ENCODE assay signal across 21 cellular contexts in genomic region chr15:70002897-70003296, GRCh38.
"Had no signal": no experiment of that assay in that cellular context is flagged by ENCODE, and none has a peak within 500 bp of the region (broad histone marks: within the 10 kb centered on the region; RNA-seq: fewer than 3 reads in every experiment).

No MANE protein-coding gene starts in this region.

- H3K4me1 ChIP-seq: esophagus muscularis mucosa, foreskin keratinocyte, gastroesophageal sphincter, heart left ventricle, left lung, lower lobe of right lung had no signal

- H3K27ac Mint-ChIP-seq: immature natural killer cell, mesothelial cell of epicardium had no signal

- H3K4me3 Mint-ChIP-seq: immature natural killer cell, mesothelial cell of epicardium had no signal

- H3K4me3 ChIP-seq: coronary artery, dorsolateral prefrontal cortex, esophagus muscularis mucosa, gastroesophageal sphincter, heart left ventricle, hepatocyte, left lung, lower lobe of right lung, mucosa of descending colon had no signal

- H3K9me3 ChIP-seq: mucosa of descending colon had no signal

- H3K36me3 ChIP-seq: esophagus muscularis mucosa, gastroesophageal sphincter, heart left ventricle, left lung, lower lobe of right lung had no signal

- ATAC-seq: foreskin keratinocyte, gastroesophageal sphincter, heart left ventricle, left cardiac atrium, left lung, left ventricle myocardium superior, lower lobe of right lung, mucosa of descending colon had no signal

- H3K27ac ChIP-seq: coronary artery, dorsolateral prefrontal cortex, esophagus muscularis mucosa, foreskin keratinocyte, gastroesophageal sphincter, heart left ventricle, hepatocyte, left lung, lower lobe of right lung had no signal

- DNase-seq: dermis blood vessel endothelial cell; dorsolateral prefrontal cortex; effector CD4-positive, alpha-beta T cell; effector memory CD4-positive, alpha-beta T cell; foreskin keratinocyte; heart left ventricle; hypothalamus; immature natural killer cell; islet precursor cell; left cardiac atrium; left lung; left ventricle myocardium superior; lower lobe of right lung; mesenchymal stem cell; mucosa of descending colon; naive B cell had no signal

- H3K4me1 Mint-ChIP-seq: immature natural killer cell had no signal
